Comparison of ENCODE assay signal across 11 cellular contexts in the genomic region with DNA sequence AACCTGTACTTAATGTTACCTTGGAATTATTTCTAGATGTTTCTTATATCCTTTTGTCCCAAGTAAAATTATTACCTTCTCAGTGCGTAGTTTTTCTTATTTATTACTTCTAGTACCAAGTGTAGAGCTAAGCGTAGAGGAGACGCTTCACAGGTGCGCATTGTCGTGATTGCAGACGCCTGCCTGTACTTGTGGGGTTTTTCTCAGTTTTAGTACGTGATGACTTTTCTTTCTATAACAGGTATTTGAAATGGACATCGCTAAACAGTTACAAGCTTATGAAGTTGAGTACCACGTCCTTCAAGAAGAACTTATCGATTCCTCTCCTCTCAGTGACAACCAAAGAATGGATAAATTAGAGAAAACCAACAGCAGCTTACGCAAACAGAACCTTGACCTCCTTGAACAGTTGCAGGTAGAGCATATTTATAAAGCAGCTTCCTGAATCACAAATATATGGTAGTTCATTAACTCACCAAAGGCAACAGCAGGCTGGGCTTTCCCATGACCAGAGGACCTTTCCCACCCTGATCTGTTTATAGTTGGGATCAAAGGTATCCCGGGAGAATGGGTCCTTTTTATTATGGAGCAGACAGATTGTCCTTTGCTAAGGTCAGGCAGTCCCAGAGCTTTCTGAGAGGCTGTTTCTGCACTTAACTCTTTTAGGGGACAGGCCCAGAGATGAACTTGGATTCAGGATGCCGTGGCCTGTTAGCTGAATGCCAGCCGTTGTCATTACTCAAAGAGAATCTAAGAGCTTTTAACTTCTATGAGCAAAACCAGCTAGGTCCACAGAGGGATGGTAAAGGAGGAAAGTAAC.
DNase-seq lines count a peak whose midpoint lies in the region; ATAC-seq, FAIRE-seq and TF ChIP-seq lines count a peak whose summit lies in the region.
"Had no signal": no experiment of that assay in that cellular context is flagged by ENCODE, and none has a peak within 500 bp of the region (broad histone marks: within the 10 kb centered on the region; RNA-seq: fewer than 3 reads in every experiment).

No MANE protein-coding gene starts in this region.

- peaks cover 0 to 4% of the 10 kb centered on the region in 2 experiments; a peak in 3 of 5 replicates for H3K36me3 ChIP-seq in HepG2 (replicated peaks in 1 of 2; ENCODE audit: control insufficient read depth in 1 of 2, insufficient read depth in 2 of 2, low read length in 2 of 2)
- H3K36me3 ChIP-seq in suprapubic skin = peaks cover 14% of the 10 kb centered on the region

- in situ Hi-C loops in HepG2 (cut with HindIII; ENCODE audit: extremely low pct_ligation_motif_present, low pct_unique_long_range_greater_than_20kb) = loop anchor here (5.0 kb wide), 1 partner anchor 56 kb away; no protein-coding TSS in a partner anchor

- H3K27ac ChIP-seq in HepG2 (ENCODE audit: extremely low read length, insufficient read depth, low read length) (peak overlapping the region; percentile 97), suprapubic skin (peak overlapping the region; percentile 72)

- H3K27ac Mint-ChIP-seq in activated naive CD4-positive, alpha-beta T cell treated with anti-CD3 and anti-CD28 coated beads, Interleukin-2, amount 10 ng/mL, durations not matched to agents 7 days and 5 days = peak overlapping the region; percentile 91
- peak overlapping the region; percentile 96 for H3K27ac Mint-ChIP-seq in activated CD4-positive, alpha-beta memory T cell treated with anti-CD3 and anti-CD28 coated beads for 36 hours

- peak in 1 of 2 experiments; percentile 18; a peak in 1 of 4 replicates for TF ChIP-seq POLR2A in HepG2 (IDR thresholded peaks at IDR 0.05; ENCODE audit: insufficient read depth in 1 of 2, low read depth in 2 of 2, low read length in 2 of 2)
- TF ChIP-seq POLR2A in suprapubic skin (IDR thresholded peaks at IDR 0.05) = no peak

- H3K4me1 ChIP-seq in HepG2 (ENCODE audit: insufficient read depth, low read length) = peaks cover 81% of the 10 kb centered on the region
- peaks cover 40% of the 10 kb centered on the region for H3K4me1 ChIP-seq in suprapubic skin

- 9% methylated on average over 14 of the region's 14 CpGs for WGBS in HepG2 (ENCODE audit: low lambda C conversion rate)
- 92% methylated on average over 14 of the region's 14 CpGs for WGBS in suprapubic skin

- no peaks in the 10 kb centered on the region for H3K9me3 Mint-ChIP-seq in activated naive CD4-positive, alpha-beta T cell treated with anti-CD3 and anti-CD28 coated beads, Interleukin-2, amount 10 ng/mL, durations not matched to agents 7 days and 5 days
- no peaks in the 10 kb centered on the region for H3K9me3 Mint-ChIP-seq in activated CD4-positive, alpha-beta memory T cell treated with anti-CD3 and anti-CD28 coated beads for 36 hours

- TF ChIP-seq CTCF in HepG2 (CRISPR knock-in tag; IDR thresholded peaks at IDR 0.05) = no peak
- no peak for TF ChIP-seq CTCF in suprapubic skin (IDR thresholded peaks at IDR 0.05)

- BruUV-seq in HepG2 (replicated peaks; lab: Mats Ljungman, UMichigan) = no TSS peak

- intact Hi-C loops in activated CD4-positive, alpha-beta memory T cell treated with anti-CD3 and anti-CD28 coated beads for 36 hours (cut with micrococcal nuclease) = loop anchor here (1.0 to 5.0 kb wide), 9 partner anchors 28 to 1221 kb away; partner anchors contain the start of gene TLR1
- intact Hi-C loops in HepG2 (cut with micrococcal nuclease; ENCODE audit: unreplicated experiment) = loop anchor here (1.0 to 5.0 kb wide), 5 partner anchors 8 to 71 kb away; no protein-coding TSS in a partner anchor

- ATAC-seq in HepG2 = peak; percentile 98
- ATAC-seq in GM18909 (IDR thresholded peaks at IDR 0.05; ENCODE audit: poor library complexity, unreplicated experiment) = no peak

- no peak overlapping the region for H3K4me3 Mint-ChIP-seq in activated naive CD4-positive, alpha-beta T cell treated with anti-CD3 and anti-CD28 coated beads, Interleukin-2, amount 10 ng/mL, durations not matched to agents 7 days and 5 days
- H3K4me3 Mint-ChIP-seq in activated CD4-positive, alpha-beta memory T cell treated with anti-CD3 and anti-CD28 coated beads for 36 hours = no peak overlapping the region

- H3K27me3 ChIP-seq in HepG2 (ENCODE audit: control insufficient read depth in 1 of 2, insufficient read depth in 2 of 2, low read length in 2 of 2) (no peaks in the 10 kb centered on the region), suprapubic skin (no peaks in the 10 kb centered on the region)
- H3K27me3 ChIP-seq: dorsolateral prefrontal cortex, spleen had no signal

- peaks cover 65% of the 10 kb centered on the region for H3K4me1 Mint-ChIP-seq in activated naive CD4-positive, alpha-beta T cell treated with anti-CD3 and anti-CD28 coated beads, Interleukin-2, amount 10 ng/mL, durations not matched to agents 7 days and 5 days
- peaks cover 70% of the 10 kb centered on the region for H3K4me1 Mint-ChIP-seq in activated CD4-positive, alpha-beta memory T cell treated with anti-CD3 and anti-CD28 coated beads for 36 hours (ENCODE audit: low read depth)

- no peak overlapping the region for H2AFZ ChIP-seq in HepG2 (ENCODE audit: low read length)

- H3K4me2 ChIP-seq in HepG2 (ENCODE audit: low read depth, low read length) = peak overlapping the region; percentile 40

- H3K4me3 ChIP-seq in HepG2 (replicated peaks in 1 of 3; ENCODE audit: insufficient read depth in 1 of 3, low read depth in 2 of 3, low read length in 3 of 3) (no peak overlapping the region), suprapubic skin (no peak overlapping the region)
- H3K4me3 ChIP-seq: spleen had no signal

- H3K27me3 Mint-ChIP-seq in activated naive CD4-positive, alpha-beta T cell treated with anti-CD3 and anti-CD28 coated beads, Interleukin-2, amount 10 ng/mL, durations not matched to agents 7 days and 5 days = no peaks in the 10 kb centered on the region
- peaks cover 1% of the 10 kb centered on the region for H3K27me3 Mint-ChIP-seq in activated CD4-positive, alpha-beta memory T cell treated with anti-CD3 and anti-CD28 coated beads for 36 hours

- no peaks in the 10 kb centered on the region for H4K20me1 ChIP-seq in HepG2 (ENCODE audit: insufficient read depth, low read length)

- 0 out of 2 replicates have a peak, but pooled peaks have one; percentile 17 for TF ChIP-seq RAD21 in HepG2 (CRISPR knock-in tag; IDR thresholded peaks at IDR 0.05)

- peaks cover 76% of the 10 kb centered on the region for H3K36me3 Mint-ChIP-seq in activated naive CD4-positive, alpha-beta T cell treated with anti-CD3 and anti-CD28 coated beads, Interleukin-2, amount 10 ng/mL, durations not matched to agents 7 days and 5 days
- peaks cover 45% of the 10 kb centered on the region for H3K36me3 Mint-ChIP-seq in activated CD4-positive, alpha-beta memory T cell treated with anti-CD3 and anti-CD28 coated beads for 36 hours

- H3K79me2 ChIP-seq in HepG2 (ENCODE audit: insufficient read depth, low read length) = no peaks in the 10 kb centered on the region

- H3K9ac ChIP-seq in HepG2 (ENCODE audit: insufficient read depth, low read depth, low read length) = peak overlapping the region; percentile 80

- POLR2A ChIA-PET in activated CD4-positive, alpha-beta memory T cell treated with anti-CD3 and anti-CD28 coated beads for 36 hours (lab: Charles Lee) = interaction anchor here (0.7 to 4.3 kb wide), 12 partner anchors 29 to 853 kb away, joined by 3 to 54 read pairs (median 8); no protein-coding TSS in a partner anchor
- POLR2A ChIA-PET in HepG2 (lab: Yijun Ruan, JAX) = interaction anchor here (0.8 to 5.4 kb wide), 30 partner anchors 10 to 911 kb away, joined by 3 to 124 read pairs (median 5); no protein-coding TSS in a partner anchor

- no peak for DNase-seq in activated naive CD4-positive, alpha-beta T cell treated with anti-CD3 and anti-CD28 coated beads, Interleukin-2, amount 10 ng/mL, durations not matched to agents 7 days and 5 days
- no peak for DNase-seq in activated naive CD4-positive, alpha-beta T cell treated with anti-CD3 and anti-CD28 coated beads, Interleukin-2, amount 50 U/mL, for 16 hours
- no peak for DNase-seq in activated CD4-positive, alpha-beta memory T cell treated with anti-CD3 and anti-CD28 coated beads for 36 hours
- DNase-seq in HepG2 (ENCODE audit: low spot score) = peak; percentile 100
- DNase-seq in suprapubic skin (ENCODE audit: low spot score in 2 of 2) = peak in 1 of 2 donors; percentile 32
- DNase-seq in NCI-H524 (lab: John Stamatoyannopoulos, UW) = no peak
- no peak for DNase-seq in DMS153 (lab: John Stamatoyannopoulos, UW)
- DNase-seq: NCI-H1930, spleen had no signal

- CTCF ChIA-PET in activated naive CD4-positive, alpha-beta T cell treated with anti-CD3 and anti-CD28 coated beads, Interleukin-2, amount 10 ng/mL, durations not matched to agents 7 days and 5 days (lab: Charles Lee) = interaction anchor here (0.7 to 1.9 kb wide), 8 partner anchors 28 to 177 kb away, joined by 3 to 6 read pairs (median 3); no protein-coding TSS in a partner anchor
- CTCF ChIA-PET in activated CD4-positive, alpha-beta memory T cell treated with anti-CD3 and anti-CD28 coated beads for 36 hours (lab: Charles Lee) = interaction anchor here (0.7 to 3.0 kb wide), 9 partner anchors 12 to 542 kb away, joined by 3 to 14 read pairs (median 5); no protein-coding TSS in a partner anchor
- CTCF ChIA-PET in HepG2 (lab: Yijun Ruan, JAX; ENCODE audit: low intra/inter-chr PET ratio, low total read pairs) = no interaction called here

- peak; percentile 93 to 100; a peak in 3 of 4 replicates for TF ChIP-seq EP300 in HepG2 (IDR thresholded peaks at IDR 0.05; ENCODE audit: low read depth in 2 of 2, low read length in 2 of 2)
- peak; percentile 100 for TF ChIP-seq EP300 in HepG2 (CRISPR knock-in tag; IDR thresholded peaks at IDR 0.05; ENCODE audit: borderline replicate concordance)
- TF ChIP-seq EP300 in suprapubic skin (IDR thresholded peaks at IDR 0.05) = no peak

- H3K9me3 ChIP-seq in HepG2 (ENCODE audit: low read length) (no peaks in the 10 kb centered on the region), suprapubic skin (no peaks in the 10 kb centered on the region)
- H3K9me3 ChIP-seq: spleen had no signal

- peak; percentile 98 for FAIRE-seq in HepG2 (lab: Jason Lieb, UNC)

TF ChIP-seq in HepG2, 621 proteins besides CTCF, POLR2A, EP300 and RAD21 (continues in another document):
- TF ChIP-seq CCAR2 (optimal IDR thresholded peaks at IDR 0.05; ENCODE audit: low read depth, low read length) = no peak
- TF ChIP-seq MAX (IDR thresholded peaks at IDR 0.05) = peak; percentile 21
- peak; percentile 99 for TF ChIP-seq RXRB (CRISPR knock-in tag; IDR thresholded peaks at IDR 0.05; ENCODE audit: borderline replicate concordance)
- TF ChIP-seq ZNF446 (CRISPR knock-in tag; IDR thresholded peaks at IDR 0.05) = no peak
- TF ChIP-seq ZNF12 (CRISPR knock-in tag; IDR thresholded peaks at IDR 0.05) = peak; percentile 73; the same call in 1 of the 2 replicates
- TF ChIP-seq CEBPB (IDR thresholded peaks at IDR 0.05; ENCODE audit: borderline replicate concordance, low read depth, low read length) = peak; percentile 91
- no peak for TF ChIP-seq ZNF143 (CRISPR knock-in tag; IDR thresholded peaks at IDR 0.05)
- TF ChIP-seq ZNF879 (CRISPR knock-in tag; IDR thresholded peaks at IDR 0.05) = no peak
- no peak for TF ChIP-seq ZNF768 (CRISPR knock-in tag; IDR thresholded peaks at IDR 0.05)
